8 cellular contexts compared by ENCODE assay signal in genomic region chr12:71687172-71687571, GRCh38. TPM values are rescaled to one million over a fixed set of nuclear protein-coding genes. Genes with fewer than 3 reads are reported as not detected.
DNase-seq lines count a peak whose midpoint lies in the region; ATAC-seq and TF ChIP-seq lines count a peak whose summit lies in the region.
"Not testable (repeated sequence)": the region's sequence is repeated elsewhere in the genome, so short reads cannot be mapped to it uniquely, and the experiment has no call there.

No MANE protein-coding gene starts in this region.

- not testable (repeated sequence) for TF ChIP-seq EP300 in upper lobe of left lung (IDR thresholded peaks at IDR 0.05)

- not testable (repeated sequence) for H3K9me2 ChIP-seq in Karpas-422 (replicated peaks; ENCODE audit: insufficient read depth, low read length)

- H3K27me3 Mint-ChIP-seq in CD8-positive, alpha-beta memory T cell; activated B cell treated with CpG ODN at 0.5 μM for 24 hours; brain: not testable (repeated sequence)

- ATAC-seq in activated B cell treated with CpG ODN at 0.5 μM for 24 hours (ENCODE audit: low read depth); lower lobe of right lung; psoas muscle; upper lobe of left lung (ENCODE audit: low FRiP score in 2 of 2): not testable (repeated sequence)

- H3K36me3 Mint-ChIP-seq in CD8-positive, alpha-beta memory T cell: peaks cover 0 to 13% (median 3%) of the 10 kb centered on the region in 3 donors
- H3K36me3 Mint-ChIP-seq in activated B cell treated with CpG ODN at 0.5 μM for 24 hours (ENCODE audit: low read depth): peaks cover 20% of the 10 kb centered on the region
- H3K36me3 Mint-ChIP-seq in brain: not testable (repeated sequence)

- H3K4me1 ChIP-seq in CD8-positive, alpha-beta memory T cell (ENCODE audit: insufficient read depth, low read length): peaks cover 24% of the 10 kb centered on the region
- peaks cover 67% of the 10 kb centered on the region for H3K4me1 ChIP-seq in Karpas-422 (ENCODE audit: low read length)
- H3K4me1 ChIP-seq in fibroblast of lung (ENCODE audit: control insufficient read depth, extremely low read depth, insufficient read depth, low read length): not testable (repeated sequence)
- peaks cover 19% of the 10 kb centered on the region for H3K4me1 ChIP-seq in lower lobe of right lung
- peaks cover 34% of the 10 kb centered on the region for H3K4me1 ChIP-seq in psoas muscle
- peaks cover 8 to 35% (median 22%) of the 10 kb centered on the region in 4 donors for H3K4me1 ChIP-seq in upper lobe of left lung

- H3K9me3 ChIP-seq in CD8-positive, alpha-beta memory T cell (ENCODE audit: low read length); Karpas-422 (ENCODE audit: low read length); fibroblast of lung (ENCODE audit: control insufficient read depth, insufficient read depth, low read depth, low read length); lower lobe of right lung; psoas muscle; upper lobe of left lung: not testable (repeated sequence)

- not testable (repeated sequence) for TF ChIP-seq POLR2A in upper lobe of left lung (IDR thresholded peaks at IDR 0.05)

- H3K27ac ChIP-seq in CD8-positive, alpha-beta memory T cell (ENCODE audit: low read depth, low read length): peak overlapping the region; percentile 77
- H3K27ac ChIP-seq in Karpas-422 (ENCODE audit: low read length) (peak overlapping the region; percentile 89), psoas muscle (peak overlapping the region; percentile 95), upper lobe of left lung (peak overlapping the region in 3 of 4 donors; percentile 16 to 94 (median 83))
- H3K27ac ChIP-seq in fibroblast of lung (ENCODE audit: insufficient read depth, low read length); lower lobe of right lung: not testable (repeated sequence)

- POLR2A ChIA-PET in CD8-positive, alpha-beta memory T cell (lab: Charles Lee): interaction anchor here (0.7 to 5.0 kb wide), 4 partner anchors 24 to 152 kb away, joined by 3 to 74 read pairs (median 12); partner anchors contain the start of genes RAB21, TBC1D15, THAP2 and ZFC3H1
- POLR2A ChIA-PET in activated B cell treated with CpG ODN at 0.5 μM for 24 hours (lab: Charles Lee): interaction anchor here (0.8 to 8.1 kb wide), 8 partner anchors 9 to 152 kb away, joined by 3 to 232 read pairs (median 6); partner anchors contain the start of genes RAB21, TBC1D15, THAP2 and ZFC3H1

- H3K36me3 ChIP-seq in CD8-positive, alpha-beta memory T cell (ENCODE audit: insufficient read depth, low read length); Karpas-422 (ENCODE audit: insufficient read depth, low read length); fibroblast of lung (ENCODE audit: control insufficient read depth, insufficient read depth, low read length); lower lobe of right lung; psoas muscle (ENCODE audit: insufficient read depth in 1 of 2, low read depth in 1 of 2); upper lobe of left lung: not testable (repeated sequence)

- H2AFZ ChIP-seq in Karpas-422 (ENCODE audit: low read length); fibroblast of lung (ENCODE audit: low read length): not testable (repeated sequence)

- not testable (repeated sequence) for H3K27me3 ChIP-seq in CD8-positive, alpha-beta memory T cell (ENCODE audit: insufficient read depth, low read length, poor library complexity, severe bottlenecking); Karpas-422 (ENCODE audit: low read length); fibroblast of lung (ENCODE audit: control insufficient read depth, insufficient read depth, low read length); lower lobe of right lung (ENCODE audit: low read depth); psoas muscle (ENCODE audit: insufficient read depth in 3 of 3, low read length in 2 of 3); upper lobe of left lung

- H3K9ac ChIP-seq in Karpas-422 (ENCODE audit: low read length): peak overlapping the region; percentile 74
- not testable (repeated sequence) for H3K9ac ChIP-seq in fibroblast of lung (ENCODE audit: insufficient read depth, low read length)

- 85 to 86% (median 86%) methylated on average over 11 of the region's 11 CpGs for WGBS in psoas muscle, 3 donors
- 83 to 88% methylated on average over 11 of the region's 11 CpGs for WGBS in upper lobe of left lung, 2 donors

- peaks cover 20 to 52% (median 42%) of the 10 kb centered on the region in 3 donors for H3K4me1 Mint-ChIP-seq in CD8-positive, alpha-beta memory T cell
- H3K4me1 Mint-ChIP-seq in activated B cell treated with CpG ODN at 0.5 μM for 24 hours (peaks cover 65% of the 10 kb centered on the region), brain (peaks cover 50% of the 10 kb centered on the region)

- not testable (repeated sequence) for TF ChIP-seq CTCF in activated B cell treated with CpG ODN at 0.5 μM for 24 hours (IDR thresholded peaks at IDR 0.05); brain (conservative IDR thresholded peaks at IDR 0.05); fibroblast of lung (conservative IDR thresholded peaks at IDR 0.05 in 1 of 2, IDR thresholded peaks at IDR 0.05 in 1 of 2; ENCODE audit: low read depth in 1 of 2, low read length in 2 of 2); lower lobe of right lung (IDR thresholded peaks at IDR 0.05); psoas muscle (IDR thresholded peaks at IDR 0.05); upper lobe of left lung (IDR thresholded peaks at IDR 0.05)

- intact Hi-C loops in activated B cell treated with CpG ODN at 0.5 μM for 24 hours (cut with micrococcal nuclease); lower lobe of right lung (cut with DNase I): not testable (repeated sequence)
- intact Hi-C loops in psoas muscle (cut with DNase I): loop anchor here (2.0 to 5.0 kb wide), 3 partner anchors 24 to 68 kb away; partner anchors contain the start of genes RAB21 (in 2 of the 2) and ZFC3H1 (in 1 of the 2)

- not testable (repeated sequence) for H3K9me3 Mint-ChIP-seq in CD8-positive, alpha-beta memory T cell; activated B cell treated with CpG ODN at 0.5 μM for 24 hours; brain

- H3K4me3 Mint-ChIP-seq in CD8-positive, alpha-beta memory T cell: peak overlapping the region in 5 of 7 donors; percentile 41 to 95 (median 90)
- H3K4me3 Mint-ChIP-seq in activated B cell treated with CpG ODN at 0.5 μM for 24 hours (peak overlapping the region; percentile 93), brain (peak overlapping the region; percentile 93 to 99 (median 98))

- not testable (repeated sequence) for DNase-seq in CD8-positive, alpha-beta memory T cell; Karpas-422; activated B cell treated with CpG ODN at 0.5 μM for 24 hours; fibroblast of lung (ENCODE audit: low read depth in 2 of 2); lower lobe of right lung; psoas muscle; upper lobe of left lung

- CTCF ChIA-PET in CD8-positive, alpha-beta memory T cell (lab: Charles Lee): interaction anchor here (1.0 to 3.7 kb wide), 2 partner anchors 23 to 59 kb away, joined by 3 to 15 read pairs; partner anchors contain the start of gene THAP2
- CTCF ChIA-PET in activated B cell treated with CpG ODN at 0.5 μM for 24 hours (lab: Charles Lee): interaction anchor here (1.2 to 5.5 kb wide), 6 partner anchors 8 to 67 kb away, joined by 5 to 81 read pairs (median 14); partner anchors contain the start of genes RAB21, THAP2 and ZFC3H1

- not testable (repeated sequence) for H3K4me3 ChIP-seq in CD8-positive, alpha-beta memory T cell (ENCODE audit: low read length)
- H3K4me3 ChIP-seq in Karpas-422 (ENCODE audit: low read length): peak overlapping the region; percentile 67
- H3K4me3 ChIP-seq in fibroblast of lung (replicated peaks in 1 of 4; ENCODE audit: control extremely low read depth in 1 of 4, insufficient read depth in 1 of 4, low read depth in 3 of 4, low read length in 4 of 4): peak overlapping the region; percentile 75 to 96 (median 77)
- peak overlapping the region; percentile 63 for H3K4me3 ChIP-seq in lower lobe of right lung
- H3K4me3 ChIP-seq in psoas muscle: peak overlapping the region; percentile 84
- peak overlapping the region in 3 of 4 donors; percentile 67 to 78 (median 69) for H3K4me3 ChIP-seq in upper lobe of left lung

- H4K20me1 ChIP-seq in Karpas-422 (ENCODE audit: insufficient read depth, low read depth, low read length); fibroblast of lung (ENCODE audit: control insufficient read depth, extremely low read depth, insufficient read depth, low read length): not testable (repeated sequence)

- H3K4me2 ChIP-seq in Karpas-422 (ENCODE audit: low read depth, low read length, poor library complexity, severe bottlenecking) (peak overlapping the region; percentile 79), fibroblast of lung (ENCODE audit: extremely low read depth, insufficient read depth, low read length) (peak overlapping the region; percentile 94)

- H3K27ac Mint-ChIP-seq in CD8-positive, alpha-beta memory T cell: not testable (repeated sequence)
- H3K27ac Mint-ChIP-seq in activated B cell treated with CpG ODN at 0.5 μM for 24 hours: peak overlapping the region; percentile 97
- peak overlapping the region in 2 of 5 experiments; percentile 26 to 93 for H3K27ac Mint-ChIP-seq in brain

- peaks cover 21% of the 10 kb centered on the region for H3K79me2 ChIP-seq in Karpas-422 (ENCODE audit: low read length)
- H3K79me2 ChIP-seq in fibroblast of lung (ENCODE audit: control insufficient read depth, insufficient read depth, low read length): not testable (repeated sequence)

RNA-seq across cellular contexts. Expression of gene TMEM19, which starts 1.3 kb away (rescaled TPM):
- total RNA-seq in CD8-positive, alpha-beta memory T cell: 10 to 100 TPM; 18.6 to 21.4 TPM
- polyA plus RNA-seq in CD8-positive, alpha-beta memory T cell: 33.6 TPM
- 21.3 and 32.8 TPM in 2 replicates for total RNA-seq in Karpas-422 (2014; rRNA removed; shearing (Covaris generic); ENCODE audit: low replicate concordance)
- total RNA-seq in activated B cell treated with CpG ODN at 0.5 μM for 24 hours (42.6 and 46.7 TPM in 2 replicates), fibroblast of lung (21.6 and 25.1 TPM in 2 replicates), lower lobe of right lung (31.4 TPM), psoas muscle (10 to 100 TPM; 10.4 to 29.7 (median 23.0) TPM), upper lobe of left lung (10 to 100 TPM in 5 of 6 donors, 1 to 10 TPM in 1; 9.4 to 35.4 (median 20.5) TPM)
- polyA plus RNA-seq in brain (ENCODE audit: insufficient read depth, low read depth, low replicate concordance) (15.9 TPM), fibroblast of lung (19.6 and 30.5 TPM in 2 replicates), psoas muscle (10 to 100 TPM in 2 of 3 donors, 1 to 10 TPM in 1; 6.0 to 31.1 (median 12.6) TPM)
- 13.3 and 14.1 TPM in 2 replicates for polyA plus RNA-seq in fibroblast of lung (2012)
- polyA minus RNA-seq in fibroblast of lung (ENCODE audit: low replicate concordance): 14.1 and 20.7 TPM in 2 replicates

RNA-seq across cellular contexts. Expression of gene THAP2, which starts 23.1 kb away (rescaled TPM):
- 1 to 10 TPM; 7.8 to 8.6 TPM for total RNA-seq in CD8-positive, alpha-beta memory T cell
- polyA plus RNA-seq in CD8-positive, alpha-beta memory T cell: 5.2 TPM
- total RNA-seq in Karpas-422 (2014; rRNA removed; shearing (Covaris generic); ENCODE audit: low replicate concordance): 3.2 and 7.2 TPM in 2 replicates
- total RNA-seq in activated B cell treated with CpG ODN at 0.5 μM for 24 hours: 10.8 and 11.5 TPM in 2 replicates
- 4.1 TPM for polyA plus RNA-seq in brain (ENCODE audit: insufficient read depth, low read depth, low replicate concordance)
- 5.6 and 6.9 TPM in 2 replicates for total RNA-seq in fibroblast of lung
- polyA plus RNA-seq in fibroblast of lung: 1.5 and 2.3 TPM in 2 replicates
- 1.6 and 2.5 TPM in 2 replicates for polyA plus RNA-seq in fibroblast of lung (2012)
- polyA minus RNA-seq in fibroblast of lung (ENCODE audit: low replicate concordance): 0.19 and 0.79 TPM in 2 replicates
- total RNA-seq in lower lobe of right lung: 6.1 TPM
- 1 to 10 TPM; 3.8 to 7.2 (median 5.5) TPM for total RNA-seq in psoas muscle
- polyA plus RNA-seq in psoas muscle: 1 to 10 TPM; 3.3 to 9.8 (median 5.2) TPM
- 1 to 10 TPM; 2.1 to 5.0 (median 3.6) TPM for total RNA-seq in upper lobe of left lung

RNA-seq across cellular contexts. Expression of gene ZFC3H1, which starts 23.5 kb away (rescaled TPM):
- 10 to 100 TPM; 37.5 to 42.6 TPM for total RNA-seq in CD8-positive, alpha-beta memory T cell
- 27.9 TPM for polyA plus RNA-seq in CD8-positive, alpha-beta memory T cell
- 43.4 and 74.7 TPM in 2 replicates for total RNA-seq in Karpas-422 (2014; rRNA removed; shearing (Covaris generic); ENCODE audit: low replicate concordance)
- total RNA-seq in activated B cell treated with CpG ODN at 0.5 μM for 24 hours (85.7 and 107 TPM in 2 replicates), fibroblast of lung (21.8 and 30.7 TPM in 2 replicates), lower lobe of right lung (57.1 TPM), psoas muscle (10 to 100 TPM in 3 of 4 donors, 1 to 10 TPM in 1; 9.8 to 18.1 (median 15.5) TPM), upper lobe of left lung (100 to 1,000 TPM in 3 of 6 donors, 10 to 100 TPM in 3; 35.9 to 225 (median 74.1) TPM)
- polyA plus RNA-seq in brain (ENCODE audit: insufficient read depth, low read depth, low replicate concordance) (2.5 TPM), fibroblast of lung (23.2 and 33.1 TPM in 2 replicates), psoas muscle (10 to 100 TPM in 1 of 3 donors, 1 to 10 TPM in 2; 5.5 to 15.0 (median 6.0) TPM)
- polyA plus RNA-seq in fibroblast of lung (2012): 9.1 and 13.4 TPM in 2 replicates
- 3.1 and 3.7 TPM in 2 replicates for polyA minus RNA-seq in fibroblast of lung (ENCODE audit: low replicate concordance)
